ENCODE assay signal across 2 cellular contexts in genomic region chr5:85843535-85843934, GRCh38.
TF ChIP-seq lines count a peak whose summit lies in the region.

No MANE protein-coding gene starts in this region.

TF ChIP-seq in GM23338, 12 proteins besides CTCF, POLR2A, EP300 and RAD21 (continued from another document):
- TF ChIP-seq ZNF462 (CRISPR knock-in tag; IDR thresholded peaks at IDR 0.05) (no peak), ZNF114 (CRISPR knock-in tag; IDR thresholded peaks at IDR 0.05) (no peak), EZH2phosphoT487 (IDR thresholded peaks at IDR 0.05; ENCODE audit: unreplicated experiment) (no peak), REST (IDR thresholded peaks at IDR 0.05; ENCODE audit: unreplicated experiment) (no peak), STAT1 (IDR thresholded peaks at IDR 0.05; ENCODE audit: unreplicated experiment) (no peak)
TF ChIP-seq in GM23338: peak in this region for 0.

TF ChIP-seq in WTC11, 78 proteins besides CTCF, POLR2A, EP300 and RAD21:
- TF ChIP-seq AFF4 (CRISPR knock-in tag; IDR thresholded peaks at IDR 0.05; ENCODE audit: borderline replicate concordance) (no peak), MYBL2 (CRISPR knock-in tag; IDR thresholded peaks at IDR 0.05) (no peak), USF1 (CRISPR knock-in tag; IDR thresholded peaks at IDR 0.05) (no peak), TEAD1 (CRISPR knock-in tag; IDR thresholded peaks at IDR 0.05) (no peak), CDX4 (CRISPR knock-in tag; IDR thresholded peaks at IDR 0.05; ENCODE audit: borderline replicate concordance) (no peak), NFE2L1 (CRISPR knock-in tag; IDR thresholded peaks at IDR 0.05) (no peak), ZNF138 (CRISPR knock-in tag; conservative IDR thresholded peaks at IDR 0.05) (no peak), SP1 (CRISPR knock-in tag; conservative IDR thresholded peaks at IDR 0.05) (no peak)
- TF ChIP-seq, protein P1, sequence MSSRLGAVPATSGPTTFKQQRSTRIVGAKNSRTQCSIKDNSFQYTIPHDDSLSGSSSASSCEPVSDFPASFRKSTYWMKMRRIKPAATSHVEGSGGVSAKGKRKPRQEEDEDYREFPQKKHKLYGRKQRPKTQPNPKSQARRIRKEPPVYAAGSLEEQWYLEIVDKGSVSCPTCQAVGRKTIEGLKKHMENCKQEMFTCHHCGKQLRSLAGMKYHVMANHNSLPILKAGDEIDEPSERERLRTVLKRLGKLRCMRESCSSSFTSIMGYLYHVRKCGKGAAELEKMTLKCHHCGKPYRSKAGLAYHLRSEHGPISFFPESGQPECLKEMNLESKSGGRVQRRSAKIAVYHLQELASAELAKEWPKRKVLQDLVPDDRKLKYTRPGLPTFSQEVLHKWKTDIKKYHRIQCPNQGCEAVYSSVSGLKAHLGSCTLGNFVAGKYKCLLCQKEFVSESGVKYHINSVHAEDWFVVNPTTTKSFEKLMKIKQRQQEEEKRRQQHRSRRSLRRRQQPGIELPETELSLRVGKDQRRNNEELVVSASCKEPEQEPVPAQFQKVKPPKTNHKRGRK (CRISPR knock-in tag; IDR thresholded peaks at IDR 0.05; ENCODE audit: borderline replicate concordance) = no peak
